Comparison of ENCODE assay signal across 12 cellular contexts in the genomic region with DNA sequence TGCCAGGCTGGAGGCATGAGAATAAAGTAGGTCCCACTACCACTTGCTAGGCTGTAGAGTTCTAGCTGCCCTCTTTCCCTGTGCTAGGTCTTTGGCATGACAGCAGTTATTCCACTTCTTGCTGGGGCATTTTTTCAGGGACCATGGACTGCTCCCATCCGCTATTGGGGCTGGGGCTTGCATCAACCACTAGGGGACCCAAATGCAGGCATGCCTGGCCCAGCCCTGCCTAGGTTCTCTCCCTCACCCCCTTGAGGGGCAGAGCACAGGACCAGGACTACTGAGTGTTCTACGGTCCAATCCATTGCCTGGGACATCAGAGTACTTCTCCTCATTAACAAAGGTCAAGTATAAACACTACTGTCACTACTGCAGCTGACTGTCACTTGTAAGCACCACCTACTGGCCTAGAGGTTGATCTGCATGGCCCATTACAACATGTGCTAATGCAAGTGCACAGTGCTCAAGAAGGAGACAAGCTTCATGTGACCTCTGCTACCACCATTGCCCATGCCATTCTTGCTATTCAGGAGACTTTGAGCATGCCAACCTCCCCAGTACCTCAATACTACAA.
DNase-seq lines count a peak whose midpoint lies in the region; ATAC-seq, FAIRE-seq and TF ChIP-seq lines count a peak whose summit lies in the region.
"Had no signal": no experiment of that assay in that cellular context is flagged by ENCODE, and none has a peak within 500 bp of the region (broad histone marks: within the 10 kb centered on the region; RNA-seq: fewer than 3 reads in every experiment).

No MANE protein-coding gene starts in this region.

- ATAC-seq in HG02938 (IDR thresholded peaks at IDR 0.05; ENCODE audit: unreplicated experiment), result peak; percentile 78
- peak; percentile 90 for ATAC-seq in HepG2
- ATAC-seq in stimulated activated naive CD8-positive, alpha-beta T cell treated with anti-CD3 and anti-CD28 coated beads, Interleukin-15, Interleukin-2, amounts not matched to agents 100 U/mL and 50 U/mL, for 24 hours, result no peak
- ATAC-seq: CD8-positive, alpha-beta T cell had no signal

- TF ChIP-seq RAD21 in HepG2 (CRISPR knock-in tag; IDR thresholded peaks at IDR 0.05), result no peak

- H2AFZ ChIP-seq in HepG2 (ENCODE audit: low read length), result no peak overlapping the region

- H3K27ac ChIP-seq in HepG2 (ENCODE audit: extremely low read length, insufficient read depth, low read length), result no peak overlapping the region
- H3K27ac ChIP-seq in sigmoid colon, result no peak overlapping the region

- no peak overlapping the region for H3K4me2 ChIP-seq in HepG2 (ENCODE audit: low read depth, low read length)

- no peak for FAIRE-seq in HepG2 (lab: Jason Lieb, UNC)

- H3K4me3 ChIP-seq in HepG2 (replicated peaks in 1 of 3; ENCODE audit: insufficient read depth in 1 of 3, low read depth in 2 of 3, low read length in 3 of 3) (no peak overlapping the region), sigmoid colon (no peak overlapping the region)

- in situ Hi-C loops in SK-MEL-5 (cut with HindIII; ENCODE audit: low pct_unique_long_range_greater_than_20kb, low sequenced_read_pairs) (no loop called here), HepG2 (cut with HindIII; ENCODE audit: extremely low pct_ligation_motif_present, low pct_unique_long_range_greater_than_20kb) (no loop called here)

- peak; percentile 40; the same call in 1 of the 2 replicates for TF ChIP-seq CTCF in GM12874 (IDR thresholded peaks at IDR 0.05; ENCODE audit: insufficient read depth, low read depth, low read length)
- no peak for TF ChIP-seq CTCF in HepG2 (CRISPR knock-in tag; IDR thresholded peaks at IDR 0.05)
- no peak for TF ChIP-seq CTCF in sigmoid colon (IDR thresholded peaks at IDR 0.05)

- 0% methylated on average over 2 of the region's 2 CpGs for WGBS in HepG2 (ENCODE audit: low lambda C conversion rate)
- 96 to 97% methylated on average over 2 of the region's 2 CpGs for WGBS in sigmoid colon, 2 donors

- H3K9me3 ChIP-seq in HepG2 (ENCODE audit: low read length), result no peaks in the 10 kb centered on the region
- peaks cover 0 to 2% (median 0%) of the 10 kb centered on the region in 4 donors for H3K9me3 ChIP-seq in sigmoid colon

- DNase-seq in SK-MEL-5 (ENCODE audit: low read depth, low spot score) (peak; percentile 42), HepG2 (ENCODE audit: low spot score) (peak; percentile 9), sigmoid colon (no peak)
- no peak for DNase-seq in stimulated activated naive CD8-positive, alpha-beta T cell treated with anti-CD3 and anti-CD28 coated beads, Interleukin-15, Interleukin-2, amounts not matched to agents 100 U/mL and 50 U/mL, for 24 hours
- no peak for DNase-seq in stimulated activated CD8-positive, alpha-beta memory T cell treated with anti-CD3 and anti-CD28 coated beads, Interleukin-4, amount 100 ng/mL, for 48 hours
- DNase-seq in activated CD4-positive, CD25-positive, alpha-beta regulatory T cell (lab: John Stamatoyannopoulos, UW), result no peak
- DNase-seq: activated CD4-positive, alpha-beta T cell treated with anti-CD3 and anti-CD28 coated beads, Interleukin-2, amount 10 ng/mL, durations not matched to agents 24 days and 14 days; activated effector memory CD4-positive, alpha-beta T cell treated with anti-CD3 and anti-CD28 coated beads, Interleukin-2, amount 50 U/mL, for 16 hours; CD8-positive, alpha-beta T cell; NCI-H526 treated with DMSO at 0.1 percent for 48 hours had no signal

- H3K36me3 ChIP-seq in HepG2 (replicated peaks in 1 of 2; ENCODE audit: control insufficient read depth in 1 of 2, insufficient read depth in 2 of 2, low read length in 2 of 2), result no peaks in the 10 kb centered on the region
- H3K36me3 ChIP-seq in sigmoid colon, result no peaks in the 10 kb centered on the region

- POLR2A ChIA-PET in HepG2 (lab: Yijun Ruan, JAX), result no interaction called here

- H3K27me3 ChIP-seq in HepG2 (ENCODE audit: control insufficient read depth in 1 of 2, insufficient read depth in 2 of 2, low read length in 2 of 2), result no peaks in the 10 kb centered on the region
- H3K27me3 ChIP-seq in sigmoid colon, result no peaks in the 10 kb centered on the region

- no peaks in the 10 kb centered on the region for H3K4me1 ChIP-seq in HepG2 (ENCODE audit: insufficient read depth, low read length)
- no peaks in the 10 kb centered on the region for H3K4me1 ChIP-seq in sigmoid colon

- H4K20me1 ChIP-seq in HepG2 (ENCODE audit: insufficient read depth, low read length), result no peaks in the 10 kb centered on the region

- no TSS peak for BruUV-seq in HepG2 (replicated peaks; lab: Mats Ljungman, UMichigan)

- TF ChIP-seq POLR2A in HepG2 (IDR thresholded peaks at IDR 0.05; ENCODE audit: insufficient read depth in 1 of 2, low read depth in 2 of 2, low read length in 2 of 2) (no peak), sigmoid colon (IDR thresholded peaks at IDR 0.05) (no peak)

- no peaks in the 10 kb centered on the region for H3K79me2 ChIP-seq in HepG2 (ENCODE audit: insufficient read depth, low read length)

- no peak overlapping the region for H3K9ac ChIP-seq in HepG2 (ENCODE audit: insufficient read depth, low read depth, low read length)

- TF ChIP-seq EP300 in HepG2 (IDR thresholded peaks at IDR 0.05; ENCODE audit: low read depth in 2 of 2, low read length in 2 of 2) (no peak), HepG2 (CRISPR knock-in tag; IDR thresholded peaks at IDR 0.05; ENCODE audit: borderline replicate concordance) (no peak), sigmoid colon (IDR thresholded peaks at IDR 0.05) (no peak)

- CTCF ChIA-PET in HepG2 (lab: Yijun Ruan, JAX; ENCODE audit: low intra/inter-chr PET ratio, low total read pairs), result no interaction called here

- intact Hi-C loops in HepG2 (cut with micrococcal nuclease; ENCODE audit: unreplicated experiment), result no loop called here
- intact Hi-C loops in sigmoid colon (cut with DNase I), result no loop called here

TF ChIP-seq in HepG2, 621 proteins besides CTCF, POLR2A, EP300 and RAD21 (continues in another document):
- TF ChIP-seq ZNF558 (CRISPR knock-in tag; IDR thresholded peaks at IDR 0.05; ENCODE audit: borderline replicate concordance), result no peak
- no peak for TF ChIP-seq HDAC1 (CRISPR knock-in tag; IDR thresholded peaks at IDR 0.05)
- no peak for TF ChIP-seq ZNF781 (CRISPR knock-in tag; IDR thresholded peaks at IDR 0.05; ENCODE audit: borderline replicate concordance, not compliant biosample characterization)
- no peak for TF ChIP-seq JARID2 (CRISPR knock-in tag; IDR thresholded peaks at IDR 0.05; ENCODE audit: insufficient replicate concordance)
- no peak for TF ChIP-seq TSC22D2 (CRISPR knock-in tag; IDR thresholded peaks at IDR 0.05; ENCODE audit: borderline replicate concordance)
- no peak for TF ChIP-seq POLR2G (IDR thresholded peaks at IDR 0.05; ENCODE audit: low read depth, low read length)
- TF ChIP-seq, protein P1, sequence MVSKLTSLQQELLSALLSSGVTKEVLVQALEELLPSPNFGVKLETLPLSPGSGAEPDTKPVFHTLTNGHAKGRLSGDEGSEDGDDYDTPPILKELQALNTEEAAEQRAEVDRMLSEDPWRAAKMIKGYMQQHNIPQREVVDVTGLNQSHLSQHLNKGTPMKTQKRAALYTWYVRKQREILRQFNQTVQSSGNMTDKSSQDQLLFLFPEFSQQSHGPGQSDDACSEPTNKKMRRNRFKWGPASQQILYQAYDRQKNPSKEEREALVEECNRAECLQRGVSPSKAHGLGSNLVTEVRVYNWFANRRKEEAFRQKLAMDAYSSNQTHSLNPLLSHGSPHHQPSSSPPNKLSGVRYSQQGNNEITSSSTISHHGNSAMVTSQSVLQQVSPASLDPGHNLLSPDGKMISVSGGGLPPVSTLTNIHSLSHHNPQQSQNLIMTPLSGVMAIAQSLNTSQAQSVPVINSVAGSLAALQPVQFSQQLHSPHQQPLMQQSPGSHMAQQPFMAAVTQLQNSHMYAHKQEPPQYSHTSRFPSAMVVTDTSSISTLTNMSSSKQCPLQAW (CRISPR knock-in tag; IDR thresholded peaks at IDR 0.05), result no peak
- TF ChIP-seq, protein P2, sequence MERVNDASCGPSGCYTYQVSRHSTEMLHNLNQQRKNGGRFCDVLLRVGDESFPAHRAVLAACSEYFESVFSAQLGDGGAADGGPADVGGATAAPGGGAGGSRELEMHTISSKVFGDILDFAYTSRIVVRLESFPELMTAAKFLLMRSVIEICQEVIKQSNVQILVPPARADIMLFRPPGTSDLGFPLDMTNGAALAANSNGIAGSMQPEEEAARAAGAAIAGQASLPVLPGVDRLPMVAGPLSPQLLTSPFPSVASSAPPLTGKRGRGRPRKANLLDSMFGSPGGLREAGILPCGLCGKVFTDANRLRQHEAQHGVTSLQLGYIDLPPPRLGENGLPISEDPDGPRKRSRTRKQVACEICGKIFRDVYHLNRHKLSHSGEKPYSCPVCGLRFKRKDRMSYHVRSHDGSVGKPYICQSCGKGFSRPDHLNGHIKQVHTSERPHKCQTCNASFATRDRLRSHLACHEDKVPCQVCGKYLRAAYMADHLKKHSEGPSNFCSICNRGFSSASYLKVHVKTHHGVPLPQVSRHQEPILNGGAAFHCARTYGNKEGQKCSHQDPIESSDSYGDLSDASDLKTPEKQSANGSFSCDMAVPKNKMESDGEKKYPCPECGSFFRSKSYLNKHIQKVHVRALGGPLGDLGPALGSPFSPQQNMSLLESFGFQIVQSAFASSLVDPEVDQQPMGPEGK (CRISPR knock-in tag; IDR thresholded peaks at IDR 0.05), result no peak
- TF ChIP-seq, protein P3, sequence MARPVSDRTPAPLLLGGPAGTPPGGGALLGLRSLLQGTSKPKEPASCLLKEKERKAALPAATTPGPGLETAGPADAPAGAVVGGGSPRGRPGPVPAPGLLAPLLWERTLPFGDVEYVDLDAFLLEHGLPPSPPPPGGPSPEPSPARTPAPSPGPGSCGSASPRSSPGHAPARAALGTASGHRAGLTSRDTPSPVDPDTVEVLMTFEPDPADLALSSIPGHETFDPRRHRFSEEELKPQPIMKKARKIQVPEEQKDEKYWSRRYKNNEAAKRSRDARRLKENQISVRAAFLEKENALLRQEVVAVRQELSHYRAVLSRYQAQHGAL (CRISPR knock-in tag; IDR thresholded peaks at IDR 0.05; ENCODE audit: not compliant biosample characterization), result no peak
- no peak for TF ChIP-seq XBP1 (CRISPR knock-in tag; IDR thresholded peaks at IDR 0.05)
- TF ChIP-seq, protein P4, sequence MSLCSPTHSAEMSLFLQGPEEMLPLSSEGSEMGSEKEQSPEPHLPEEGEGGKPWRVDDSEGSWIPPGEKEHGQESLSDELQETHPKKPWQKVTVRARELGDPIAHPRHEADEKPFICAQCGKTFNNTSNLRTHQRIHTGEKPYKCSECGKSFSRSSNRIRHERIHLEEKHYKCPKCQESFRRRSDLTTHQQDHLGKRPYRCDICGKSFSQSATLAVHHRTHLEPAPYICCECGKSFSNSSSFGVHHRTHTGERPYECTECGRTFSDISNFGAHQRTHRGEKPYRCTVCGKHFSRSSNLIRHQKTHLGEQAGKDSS (CRISPR knock-in tag; IDR thresholded peaks at IDR 0.05; ENCODE audit: borderline replicate concordance, low read depth), result no peak

Comparison
In these comparisons a context has a peak if more than half of its experiments do, and no peak if none do; other contexts are left out.
1. DNase-seq: peak in SK-MEL-5 (single experiment) and HepG2 (single experiment); none in stimulated activated naive CD8-positive, alpha-beta T cell treated with anti-CD3 and anti-CD28 coated beads, Interleukin-15, Interleukin-2, amounts not matched to agents 100 U/mL and 50 U/mL, for 24 hours (single experiment), sigmoid colon (single experiment), stimulated activated CD8-positive, alpha-beta memory T cell treated with anti-CD3 and anti-CD28 coated beads, Interleukin-4, amount 100 ng/mL, for 48 hours (single experiment) and activated CD4-positive, CD25-positive, alpha-beta regulatory T cell (0 of 4).